In the genomic region with DNA sequence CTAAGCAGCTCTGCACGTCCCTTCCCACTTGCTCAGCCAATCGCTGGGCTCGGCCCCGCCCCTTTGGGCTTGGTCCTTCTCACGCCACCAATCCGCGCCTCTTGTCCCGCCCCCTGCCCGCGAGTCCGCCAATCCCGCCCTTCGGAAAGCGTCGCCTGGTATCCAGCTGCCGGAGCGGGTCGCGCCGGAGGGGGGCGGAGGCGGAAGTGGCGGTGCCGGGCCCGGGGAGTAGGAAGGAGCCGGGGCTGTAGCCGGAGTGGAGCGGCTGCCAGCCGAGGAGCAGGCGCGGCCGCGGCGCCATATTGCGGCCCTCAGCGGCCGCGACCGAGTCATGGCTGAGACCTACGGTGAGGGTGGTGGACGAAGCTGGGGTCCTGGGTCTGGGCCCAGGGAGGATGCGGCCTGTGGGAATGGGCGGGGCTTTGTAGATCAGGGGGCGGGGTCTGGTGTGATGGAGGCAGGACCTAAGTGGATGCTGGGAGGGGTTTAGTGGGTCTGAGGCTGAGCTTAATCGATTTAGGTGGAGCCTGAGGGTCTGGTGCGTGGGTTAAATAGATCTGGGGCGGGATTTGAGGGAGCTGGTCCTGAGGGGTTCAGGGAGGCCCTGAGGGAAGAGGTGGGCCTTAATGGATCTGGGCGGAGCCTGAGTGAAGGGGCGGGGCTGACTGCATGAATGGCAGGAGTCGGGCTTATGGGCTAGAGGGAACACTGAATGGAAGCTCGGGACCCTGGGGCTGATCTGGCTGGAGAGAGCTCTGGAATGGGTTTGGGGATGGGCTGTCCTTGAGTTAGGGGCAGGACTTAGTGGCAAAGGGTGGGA, we compare ENCODE assay signal across 8 cellular contexts. TPM values are rescaled to one million over a fixed set of nuclear protein-coding genes. Genes with fewer than 3 reads are reported as not detected.
DNase-seq lines count a peak whose midpoint lies in the region; ATAC-seq, FAIRE-seq and TF ChIP-seq lines count a peak whose summit lies in the region.

Gene RAB4B, plus strand, starts transcription at position 203 of the 820 bp plus-strand sequence. Its CDS starts 129 bp downstream, at position 332.

- H3K4me3 ChIP-seq in Loucy (ENCODE audit: low read length, poor library complexity, severe bottlenecking), result peak within 1 kb of the TSS; percentile 81

- DNase-seq in EL (peak; percentile 100), H54 (ENCODE audit: insufficient read length, low spot score) (peak; percentile 97), fibroblast of peridontal ligament (ENCODE audit: extremely low read depth) (peak; percentile 99)
- DNase-seq in activated T-helper 9 cell treated with anti-CD3 and anti-CD28 coated beads, Interleukin-2, amount 50 U/mL, for 16 hours (ENCODE audit: low read depth), result peak; percentile 100
- DNase-seq in natural killer cell treated with Interleukin-12 subunit alpha and Interleukin-12 subunit beta and Interleukin-15 and Interleukin-18, amount 100 ng/mL, for 72 hours (ENCODE audit: low spot score), result peak; percentile 100
- peak; percentile 100 for DNase-seq in stimulated activated naive CD8-positive, alpha-beta T cell treated with anti-CD3 and anti-CD28 coated beads, Interleukin-15, Interleukin-2, amounts not matched to agents 100 U/mL and 50 U/mL, for 24 hours

- no peak for TF ChIP-seq CTCF in Loucy (conservative IDR thresholded peaks at IDR 0.05; ENCODE audit: low read length)

- peak within 1 kb of the TSS; percentile 92 for H3K9ac ChIP-seq in Loucy (ENCODE audit: low read depth, low read length, poor library complexity, severe bottlenecking)

- no peaks in the 10 kb centered on the region for H3K27me3 ChIP-seq in Loucy (ENCODE audit: insufficient read depth, low read length, poor library complexity, severe bottlenecking)

- peak within 1 kb of the TSS; percentile 89 for H3K4me3 Mint-ChIP-seq in natural killer cell treated with Interleukin-12 subunit alpha and Interleukin-12 subunit beta and Interleukin-15 and Interleukin-18, amount 100 ng/mL, for 72 hours

- no peak for FAIRE-seq in H54 (lab: Jason Lieb, UNC)

- H3K9me3 Mint-ChIP-seq in natural killer cell treated with Interleukin-12 subunit alpha and Interleukin-12 subunit beta and Interleukin-15 and Interleukin-18, amount 100 ng/mL, for 72 hours, result no peaks in the 10 kb centered on the region

- TF ChIP-seq POLR2A in H54 (IDR thresholded peaks at IDR 0.05; ENCODE audit: low read depth, low read length), result peak; percentile 32
- peak; percentile 28; the same call in 1 of the 2 replicates for TF ChIP-seq POLR2A in Raji (IDR thresholded peaks at IDR 0.05; ENCODE audit: insufficient read depth, low read depth, low read length)

- H3K9me3 ChIP-seq in Loucy (ENCODE audit: insufficient read depth, low read depth, low read length), result no peaks in the 10 kb centered on the region

- no peaks in the 10 kb centered on the region; the same call in 1 of the 2 replicates for H3K79me2 ChIP-seq in Loucy (ENCODE audit: insufficient read depth, low read length)

- peak within 1 kb of the TSS; percentile 71 for H2AFZ ChIP-seq in Loucy (ENCODE audit: low read length)

- peak within 1 kb of the TSS; percentile 93 for H3K4me2 ChIP-seq in Loucy (ENCODE audit: low read depth, low read length, poor library complexity, severe bottlenecking)

- H3F3A ChIP-seq in Loucy (ENCODE audit: low read depth), result peaks cover 9% of the 10 kb centered on the region

- peaks cover 21% of the 10 kb centered on the region for H3K36me3 Mint-ChIP-seq in natural killer cell treated with Interleukin-12 subunit alpha and Interleukin-12 subunit beta and Interleukin-15 and Interleukin-18, amount 100 ng/mL, for 72 hours

- peak; percentile 88 to 89 for ATAC-seq in natural killer cell treated with Interleukin-12 subunit alpha and Interleukin-12 subunit beta and Interleukin-15 and Interleukin-18, amount 100 ng/mL, for 72 hours
- peak; percentile 76 for ATAC-seq in stimulated activated naive CD8-positive, alpha-beta T cell treated with anti-CD3 and anti-CD28 coated beads, Interleukin-15, Interleukin-2, amounts not matched to agents 100 U/mL and 50 U/mL, for 24 hours

- peak within 1 kb of the TSS; percentile 77 to 99 for H3K27ac Mint-ChIP-seq in natural killer cell treated with Interleukin-12 subunit alpha and Interleukin-12 subunit beta and Interleukin-15 and Interleukin-18, amount 100 ng/mL, for 72 hours

- peaks cover 25% of the 10 kb centered on the region for H3K4me1 ChIP-seq in Loucy (ENCODE audit: insufficient read depth, low read length, poor library complexity, severe bottlenecking)

- no peaks in the 10 kb centered on the region for H3K36me3 ChIP-seq in Loucy (ENCODE audit: insufficient read depth, low read length)

- H3K27me3 Mint-ChIP-seq in natural killer cell treated with Interleukin-12 subunit alpha and Interleukin-12 subunit beta and Interleukin-15 and Interleukin-18, amount 100 ng/mL, for 72 hours, result no peaks in the 10 kb centered on the region

- peaks cover 57 to 68% of the 10 kb centered on the region in 2 donors for H3K4me1 Mint-ChIP-seq in natural killer cell treated with Interleukin-12 subunit alpha and Interleukin-12 subunit beta and Interleukin-15 and Interleukin-18, amount 100 ng/mL, for 72 hours (ENCODE audit: low read depth in 2 of 2)

- H4K20me1 ChIP-seq in Loucy (ENCODE audit: insufficient read depth, low read length, poor library complexity, severe bottlenecking), result no peaks in the 10 kb centered on the region

- H3K9me2 ChIP-seq in Loucy (replicated peaks; ENCODE audit: low read depth, low read length), result no peaks in the 10 kb centered on the region

RNA-seq across cellular contexts. Expression of gene RAB4B, which starts in this region (rescaled TPM):
- total RNA-seq in natural killer cell treated with Interleukin-12 subunit alpha and Interleukin-12 subunit beta and Interleukin-15 and Interleukin-18, amount 100 ng/mL, for 72 hours, result 100 to 1,000 TPM in 1 of 2 donors, 10 to 100 TPM in 1; 83.3 to 128 TPM

Comparison
In these comparisons a context has a peak if more than half of its experiments do, and no peak if none do; other contexts are left out.
1. Peak in every context shown above with its lines: DNase-seq, ATAC-seq and H3K4me3 ChIP-seq.